In genomic region chr10:35335718-35336083, GRCh38 we compare ENCODE assay signal across 8 cellular contexts. TPM values are rescaled to one million over a fixed set of nuclear protein-coding genes. Genes with fewer than 3 reads are reported as not detected.
DNase-seq lines count a peak whose midpoint lies in the region; ATAC-seq and TF ChIP-seq lines count a peak whose summit lies in the region.

No MANE protein-coding gene starts in this region.

- H3F3A ChIP-seq in neural progenitor cell (ENCODE audit: low read depth) = peaks cover 6% of the 10 kb centered on the region

- H3K9me3 Mint-ChIP-seq in neural progenitor cell = peaks cover 3% of the 10 kb centered on the region

- TF ChIP-seq CTCF in WI38 (IDR thresholded peaks at IDR 0.05; ENCODE audit: low read depth, low read length) = no peak
- TF ChIP-seq CTCF in epithelial cell of proximal tubule (conservative IDR thresholded peaks at IDR 0.05; ENCODE audit: low read depth, low read length) = no peak
- TF ChIP-seq CTCF in neural progenitor cell (IDR thresholded peaks at IDR 0.05) = no peak

- H3K79me2 ChIP-seq in neural progenitor cell (ENCODE audit: low read depth) = peaks cover 78% of the 10 kb centered on the region

- peak overlapping the region; percentile 87 for H3K4me3 ChIP-seq in WI38 (ENCODE audit: low read depth, low read length)
- peak overlapping the region; percentile 85 for H3K4me3 ChIP-seq in epithelial cell of proximal tubule (ENCODE audit: low read depth, low read length)
- H3K4me3 ChIP-seq in neural progenitor cell = peak overlapping the region; percentile 99

- DNase-seq in epithelial cell of proximal tubule (ENCODE audit: low read depth) (no peak), neural progenitor cell (ENCODE audit: low spot score) (peak; percentile 42), NCI-H1092 (lab: John Stamatoyannopoulos, UW) (no peak), NCI-H226 (no peak)

- H3K9me3 ChIP-seq in neural progenitor cell (ENCODE audit: low read depth) = no peaks in the 10 kb centered on the region

- peaks cover 61% of the 10 kb centered on the region for H4K20me1 ChIP-seq in neural progenitor cell (ENCODE audit: low read depth)

- no peak overlapping the region for H3K27ac ChIP-seq in neural progenitor cell

- peaks cover 36% of the 10 kb centered on the region for H3K4me1 Mint-ChIP-seq in neural progenitor cell

- peaks cover 3% of the 10 kb centered on the region for H3K27me3 Mint-ChIP-seq in neural progenitor cell (ENCODE audit: insufficient read depth, low read depth)

- peak overlapping the region; percentile 96 for H2AFZ ChIP-seq in neural progenitor cell (replicated peaks)

- H3K27me3 ChIP-seq in neural progenitor cell = no peaks in the 10 kb centered on the region

- ATAC-seq in GM19023 (IDR thresholded peaks at IDR 0.05; ENCODE audit: unreplicated experiment) = peak; percentile 1
- ATAC-seq in HG03095 (IDR thresholded peaks at IDR 0.05; ENCODE audit: unreplicated experiment) = peak; percentile 0
- ATAC-seq in HG02970 (IDR thresholded peaks at IDR 0.05; ENCODE audit: low FRiP score, unreplicated experiment) = no peak

- H3K9ac ChIP-seq in neural progenitor cell = peak overlapping the region; percentile 81

- H3K4me3 Mint-ChIP-seq in neural progenitor cell = peak overlapping the region; percentile 96

- peaks cover 11% of the 10 kb centered on the region for H3K36me3 Mint-ChIP-seq in neural progenitor cell

- peak overlapping the region; percentile 83 for H3K4me2 ChIP-seq in neural progenitor cell

- peaks cover 19% of the 10 kb centered on the region for H3K4me1 ChIP-seq in neural progenitor cell

- peak overlapping the region; percentile 89 for H3K27ac Mint-ChIP-seq in neural progenitor cell

- no peaks in the 10 kb centered on the region for H3K36me3 ChIP-seq in neural progenitor cell

RNA-seq across cellular contexts. Expression of gene CCNY, which starts 0.6 kb away (rescaled TPM):
- total RNA-seq in epithelial cell of proximal tubule = 27.2 and 38.1 TPM in 2 replicates
- total RNA-seq in neural progenitor cell (ENCODE audit: low replicate concordance) = 43.0 and 46.7 TPM in 2 replicates
